In genomic region chr17:45433136-45433535, GRCh38 we compare ENCODE assay signal across 9 cellular contexts. TPM values are rescaled to one million over a fixed set of nuclear protein-coding genes. Genes with fewer than 3 reads are reported as not detected.
DNase-seq lines count a peak whose midpoint lies in the region; ATAC-seq, FAIRE-seq and TF ChIP-seq lines count a peak whose summit lies in the region.
"Had no signal": no experiment of that assay in that cellular context is flagged by ENCODE, and none has a peak within 500 bp of the region (broad histone marks: within the 10 kb centered on the region; RNA-seq: fewer than 3 reads in every experiment).

No MANE protein-coding gene starts in this region.

- H3K27me3 Mint-ChIP-seq in activated T-cell treated with anti-CD3 and anti-CD28 coated beads, Interleukin-2, amount 50 U/mL, for 4 hours (ENCODE audit: low read depth): no peaks in the 10 kb centered on the region
- no peaks in the 10 kb centered on the region for H3K27me3 Mint-ChIP-seq in activated T-helper 17 cell treated with anti-CD3 and anti-CD28 coated beads, Interleukin-2, amount 50 U/mL, for 72 hours

- H3K4me1 Mint-ChIP-seq in activated T-cell treated with anti-CD3 and anti-CD28 coated beads, Interleukin-2, amount 50 U/mL, for 4 hours (ENCODE audit: low read depth): peaks cover 20% of the 10 kb centered on the region
- H3K4me1 Mint-ChIP-seq in activated T-helper 17 cell treated with anti-CD3 and anti-CD28 coated beads, Interleukin-2, amount 50 U/mL, for 72 hours: no peaks in the 10 kb centered on the region

- H3K27ac Mint-ChIP-seq in activated T-helper 17 cell treated with anti-CD3 and anti-CD28 coated beads, Interleukin-2, amount 50 U/mL, for 72 hours: no peak overlapping the region

- H3K36me3 ChIP-seq in kidney (ENCODE audit: control insufficient read depth in 1 of 2, insufficient read depth in 2 of 2, low read length in 2 of 2) (peaks cover 4% of the 10 kb centered on the region in 2 donors), transverse colon (peaks cover 0 to 6% (median 2%) of the 10 kb centered on the region in 4 donors)

- DNase-seq in activated T-cell treated with anti-CD3 and anti-CD28 coated beads, Interleukin-2, amount 50 U/mL, for 4 hours: no peak
- DNase-seq in activated T-cell treated with anti-CD3 and anti-CD28 coated beads, Interleukin-2, amount 50 U/mL, for 1 hour: no peak
- DNase-seq in kidney: peak; percentile 67
- DNase-seq in transverse colon: no peak
- DNase-seq in NCI-H1105 (lab: John Stamatoyannopoulos, UW): no peak
- no peak for DNase-seq in DMS79 (lab: John Stamatoyannopoulos, UW)
- DNase-seq: NCI-H187 had no signal

- 59% methylated on average over 4 of the region's 4 CpGs; no CpG with 5 or more reads in 1 of the 2 donors for WGBS in transverse colon (ENCODE audit: low coverage in 1 of 2), 2 donors

- H3K9ac ChIP-seq in kidney (ENCODE audit: low read length in 2 of 2): no peak overlapping the region

- H3K4me1 ChIP-seq in kidney (ENCODE audit: control insufficient read depth in 1 of 2, insufficient read depth in 1 of 2, low read depth in 1 of 2, low read length in 2 of 2) (peaks cover 6 to 14% of the 10 kb centered on the region in 2 donors), transverse colon (peaks cover 27 to 45% (median 35%) of the 10 kb centered on the region in 4 donors)

- ATAC-seq in activated T-cell treated with anti-CD3 and anti-CD28 coated beads, Interleukin-2, amount 50 U/mL, for 4 hours: no peak
- ATAC-seq in activated T-helper 17 cell treated with anti-CD3 and anti-CD28 coated beads, Interleukin-2, amount 50 U/mL, for 72 hours (replicated peaks): no peak
- ATAC-seq in HG02623 (IDR thresholded peaks at IDR 0.05; ENCODE audit: unreplicated experiment): no peak

- peak overlapping the region in 1 of 2 donors; percentile 9 for H3K27ac ChIP-seq in kidney (ENCODE audit: low read depth in 2 of 2, low read length in 2 of 2)
- peak overlapping the region; percentile 86 to 91 (median 88) for H3K27ac ChIP-seq in transverse colon

- TF ChIP-seq CTCF in kidney (IDR thresholded peaks at IDR 0.05; ENCODE audit: borderline replicate concordance, extremely low read depth, insufficient read depth) (no peak), transverse colon (IDR thresholded peaks at IDR 0.05) (no peak)

- H3K27me3 ChIP-seq in transverse colon: peaks cover 32% of the 10 kb centered on the region

- no peak for TF ChIP-seq EP300 in transverse colon (IDR thresholded peaks at IDR 0.05; ENCODE audit: low read depth)

- intact Hi-C loops in kidney (cut with DNase I) (no loop called here), transverse colon (cut with DNase I; ENCODE audit: low total_unique reads) (no loop called here)

- no peaks in the 10 kb centered on the region for H3K9me3 Mint-ChIP-seq in activated T-cell treated with anti-CD3 and anti-CD28 coated beads, Interleukin-2, amount 50 U/mL, for 4 hours
- H3K9me3 Mint-ChIP-seq in activated T-helper 17 cell treated with anti-CD3 and anti-CD28 coated beads, Interleukin-2, amount 50 U/mL, for 72 hours: no peaks in the 10 kb centered on the region

- peaks cover 3% of the 10 kb centered on the region for H3K36me3 Mint-ChIP-seq in activated T-cell treated with anti-CD3 and anti-CD28 coated beads, Interleukin-2, amount 50 U/mL, for 4 hours (ENCODE audit: insufficient read depth)
- no peaks in the 10 kb centered on the region for H3K36me3 Mint-ChIP-seq in activated T-helper 17 cell treated with anti-CD3 and anti-CD28 coated beads, Interleukin-2, amount 50 U/mL, for 72 hours (ENCODE audit: low read depth)

- H3K9me3 ChIP-seq in kidney (ENCODE audit: control insufficient read depth in 1 of 2, low read length in 2 of 2): no peaks in the 10 kb centered on the region
- no peaks in the 10 kb centered on the region for H3K9me3 ChIP-seq in transverse colon

- peak overlapping the region; percentile 65 for H3K4me3 Mint-ChIP-seq in activated T-cell treated with anti-CD3 and anti-CD28 coated beads, Interleukin-2, amount 50 U/mL, for 4 hours
- peak overlapping the region; percentile 81 for H3K4me3 Mint-ChIP-seq in activated T-helper 17 cell treated with anti-CD3 and anti-CD28 coated beads, Interleukin-2, amount 50 U/mL, for 72 hours

- in situ Hi-C loops in transverse colon (cut with MboI; ENCODE audit: low pct_ligation_motif_present in 1 of 4, low pct_unique_long_range_greater_than_20kb in 1 of 4, low sequenced_read_pairs in 3 of 4): loop anchor here in 1 of 4 donors (25.0 kb wide), 1 partner anchor 154 kb away; no protein-coding TSS in a partner anchor

- no peak for FAIRE-seq in kidney (lab: Jason Lieb, UNC)

- TF ChIP-seq POLR2A in transverse colon (IDR thresholded peaks at IDR 0.05): no peak

- no peak overlapping the region for H3K4me3 ChIP-seq in kidney (ENCODE audit: low read length in 2 of 2)
- peak overlapping the region in 3 of 4 donors; percentile 51 to 68 (median 54) for H3K4me3 ChIP-seq in transverse colon

RNA-seq across cellular contexts. Expression of gene ARHGAP27, which starts 0.5 kb away (rescaled TPM):
- 10 to 100 TPM; 39.8 to 46.0 (median 44.2) TPM for total RNA-seq in activated T-cell treated with anti-CD3 and anti-CD28 coated beads, Interleukin-2, amount 50 U/mL, for 4 hours
- 10 to 100 TPM; 54.5 to 55.5 TPM for total RNA-seq in activated T-helper 17 cell treated with anti-CD3 and anti-CD28 coated beads, Interleukin-2, amount 50 U/mL, for 72 hours
- total RNA-seq in kidney: 57.2 TPM
- polyA plus RNA-seq in kidney (ENCODE audit: insufficient read depth, low read depth, low replicate concordance): 13.3 TPM
- 100 to 1,000 TPM; 194 to 489 (median 294) TPM for total RNA-seq in transverse colon

RNA-seq across cellular contexts. Expression of gene PLEKHM1, which starts 57.4 kb away (rescaled TPM):
- total RNA-seq in activated T-cell treated with anti-CD3 and anti-CD28 coated beads, Interleukin-2, amount 50 U/mL, for 4 hours: 10 to 100 TPM; 26.2 to 32.4 (median 28.6) TPM
- total RNA-seq in activated T-helper 17 cell treated with anti-CD3 and anti-CD28 coated beads, Interleukin-2, amount 50 U/mL, for 72 hours: 10 to 100 TPM; 29.5 to 31.2 TPM
- total RNA-seq in kidney: 46.6 TPM
- polyA plus RNA-seq in kidney (ENCODE audit: insufficient read depth, low read depth, low replicate concordance): 13.3 TPM
- total RNA-seq in transverse colon: 100 to 1,000 TPM in 1 of 4 donors, 10 to 100 TPM in 3; 43.6 to 111 (median 47.6) TPM

Comparison
In these comparisons a context has a peak if more than half of its experiments do, and no peak if none do; other contexts are left out.
1. H3K4me3 ChIP-seq: peak in transverse colon (3 of 4); none in kidney (0 of 2).